10 cellular contexts compared by ENCODE assay signal in genomic region chr17:28549274-28550132, GRCh38. TPM values are rescaled to one million over a fixed set of nuclear protein-coding genes. Genes with fewer than 3 reads are reported as not detected.
DNase-seq lines count a peak whose midpoint lies in the region; ATAC-seq, FAIRE-seq and TF ChIP-seq lines count a peak whose summit lies in the region.
"Had no signal": no experiment of that assay in that cellular context is flagged by ENCODE, and none has a peak within 500 bp of the region (broad histone marks: within the 10 kb centered on the region; RNA-seq: fewer than 3 reads in every experiment).

No MANE protein-coding gene starts in this region.

- in situ Hi-C loops in K562 (cut with MboI), result no loop called here

- H3K36me3 Mint-ChIP-seq in T-cell, result peaks cover 18% of the 10 kb centered on the region

- peak overlapping the region; percentile 90 to 93 for H3K27ac Mint-ChIP-seq in T-cell

- POLR2A ChIA-PET in T-cell (lab: Charles Lee), result interaction anchor here in 1 of 2 donors (1.6 kb wide), 1 partner anchor 27 kb away, joined by 3 read pairs; the partner anchor contains the start of gene ALDOC
- POLR2A ChIA-PET in K562 (lab: Yijun Ruan, JAX), result interaction anchor here (0.5 to 1.5 kb wide), 2 partner anchors 18 to 54 kb away, joined by 3 to 6 read pairs; no protein-coding TSS in a partner anchor

- H4K20me1 ChIP-seq in K562 (replicated peaks; ENCODE audit: control insufficient read depth, insufficient read depth, low read length), result peaks cover 4% of the 10 kb centered on the region

- peak overlapping the region in 1 of 3 donors; percentile 97 for H3K4me3 Mint-ChIP-seq in T-cell

- H3K27ac ChIP-seq in K562 (ENCODE audit: extremely low read depth, low read depth, low read length), result no peak overlapping the region
- H3K27ac ChIP-seq: A549 had no signal

- no peak overlapping the region for H3K4me3 ChIP-seq in K562
- H3K4me3 ChIP-seq: A549 had no signal

- no peak overlapping the region for H2AFZ ChIP-seq in K562 (ENCODE audit: low read depth, low read length)

- BruUV-seq in K562 (replicated peaks; lab: Mats Ljungman, UMichigan), result no TSS peak

- H3K4me1 ChIP-seq in K562 (replicated peaks in 1 of 2; ENCODE audit: control insufficient read depth in 2 of 2, insufficient read depth in 2 of 2, low read length in 2 of 2), result peaks cover 13 to 27% of the 10 kb centered on the region in 2 experiments; a peak in 4 of 5 replicates

- no peak overlapping the region for H3K4me2 ChIP-seq in K562 (ENCODE audit: insufficient read depth, low read length)
- H3K4me2 ChIP-seq: A549 had no signal

- FAIRE-seq in K562 (lab: Jason Lieb, UNC), result no peak
- FAIRE-seq in frontal cortex (lab: Jason Lieb, UNC), result no peak
- FAIRE-seq: A549 had no signal

- no peaks in the 10 kb centered on the region for H3K9me3 ChIP-seq in K562 (replicated peaks; ENCODE audit: control insufficient read depth, insufficient read depth, low read depth, low read length)
- H3K9me3 ChIP-seq: A549 had no signal

- no peak for TF ChIP-seq POLR2A in K562 (conservative IDR thresholded peaks at IDR 0.05)

- intact Hi-C loops in K562 (cut with micrococcal nuclease), result loop anchor here (5.0 kb wide), 1 partner anchor 37 kb away; no protein-coding TSS in a partner anchor

- no peaks in the 10 kb centered on the region for H3K27me3 ChIP-seq in K562 (ENCODE audit: control insufficient read depth in 2 of 2, insufficient read depth in 2 of 2, low read length in 2 of 2)

- peaks cover 3% of the 10 kb centered on the region; the same call in 2 of the 3 replicates for H3K79me2 ChIP-seq in K562 (ENCODE audit: control insufficient read depth, insufficient read depth, low read length)

- H3K9me1 ChIP-seq in K562 (ENCODE audit: control insufficient read depth, insufficient read depth, low read length), result peaks cover 4% of the 10 kb centered on the region

- no peaks in the 10 kb centered on the region for H3K27me3 Mint-ChIP-seq in T-cell

- WGBS in K562 (ENCODE audit: insufficient coverage, low coverage, missing lambda C conversion rate), result 51% methylated on average over 3 of the region's 3 CpGs

- ATAC-seq in T-cell (replicated peaks in 1 of 4) (peak; percentile 48 to 86 (median 52)), K562 (no peak), omental fat pad (ENCODE audit: low FRiP score) (no peak), HG03469 (IDR thresholded peaks at IDR 0.05; ENCODE audit: unreplicated experiment) (no peak)
- ATAC-seq: A549 had no signal

- TF ChIP-seq RAD21 in K562 (CRISPR knock-in tag; conservative IDR thresholded peaks at IDR 0.05 in 1 of 2, IDR thresholded peaks at IDR 0.05 in 1 of 2), result no peak

- peak; percentile 66 for DNase-seq in SIG-M5 treated with dmso at 0.1 percent for 504 hours (lab: John Stamatoyannopoulos, UW; ENCODE audit: unreplicated experiment)
- DNase-seq in SIG-M5 (lab: John Stamatoyannopoulos, UW), result no peak
- peak in 32 of 34 experiments; percentile 45 to 84 (median 76) for DNase-seq in T-cell
- DNase-seq in K562 (ENCODE audit: extremely low read depth in 1 of 4, low spot score in 3 of 4), result no peak
- peak; percentile 40 to 66 (median 61) for DNase-seq in stimulated activated naive CD4-positive, alpha-beta T cell (lab: John Stamatoyannopoulos, UW)
- DNase-seq in omental fat pad (ENCODE audit: low spot score), result no peak
- DNase-seq in frontal cortex (ENCODE audit: low spot score in 2 of 2), result no peak

- H3K9me3 Mint-ChIP-seq in T-cell, result no peaks in the 10 kb centered on the region

- TF ChIP-seq EP300 in K562 (IDR thresholded peaks at IDR 0.05; ENCODE audit: low read length), result no peak

- H3K36me3 ChIP-seq in K562 (ENCODE audit: control insufficient read depth, insufficient read depth, low read length), result peaks cover 20% of the 10 kb centered on the region

- H3K9ac ChIP-seq in K562 (ENCODE audit: insufficient read depth in 1 of 2, low read depth in 2 of 2, low read length in 2 of 2), result peak overlapping the region in 1 of 2 experiments; percentile 59; a peak in 1 of 4 replicates

- CTCF ChIA-PET in T-cell (lab: Charles Lee), result interaction anchor here in 1 of 2 donors (0.7 to 1.1 kb wide), 5 partner anchors 9 to 63 kb away, joined by 3 to 6 read pairs (median 4); partner anchors contain the start of genes ALDOC and PIGS
- CTCF ChIA-PET in K562 (lab: Yijun Ruan, JAX; ENCODE audit: low intra/inter-chr PET ratio), result interaction anchor here (0.6 kb wide), 1 partner anchor 161 kb away, joined by 3 read pairs; no protein-coding TSS in a partner anchor

- TF ChIP-seq CTCF in K562 (IDR thresholded peaks at IDR 0.05 in 2 of 3, conservative IDR thresholded peaks at IDR 0.05 in 1 of 3; ENCODE audit: insufficient read depth in 2 of 3, low read depth in 1 of 3, low read length in 3 of 3) (no peak), omental fat pad (IDR thresholded peaks at IDR 0.05) (no peak)

- peaks cover 48 to 64% (median 56%) of the 10 kb centered on the region in 3 donors for H3K4me1 Mint-ChIP-seq in T-cell

RNA-seq across cellular contexts. Expression of gene UNC119, which starts 2.9 kb away (rescaled TPM):
- 10 to 100 TPM; 37.7 to 51.7 (median 44.5) TPM for total RNA-seq in T-cell
- 28.5 and 62.9 TPM in 2 replicates for total RNA-seq in K562 (2011; cell fraction: chromatin; rRNA removed; ENCODE audit: low replicate concordance)
- 57.0 and 57.2 TPM in 2 replicates for total RNA-seq in K562 (2011; cell fraction: nucleolus; rRNA removed)
- 50.3 and 52.8 TPM in 2 replicates for total RNA-seq in K562 (2011; cell fraction: nucleoplasm; rRNA removed)
- total RNA-seq in K562 (2014; rRNA removed), result 32.0 and 42.0 TPM in 2 replicates
- total RNA-seq in K562 (2014; rRNA removed; fragmentation: Illumina TruSeq; extraction: Trizol), result 7.0 and 8.9 TPM in 2 replicates
- 15.7 and 15.9 TPM in 2 replicates for total RNA-seq in K562 (2015; rRNA removed; fragmentation: Illumina TruSeq; extraction: Trizol)
- 16.3 and 21.1 TPM in 2 replicates for total RNA-seq in K562 (2021)
- polyA plus RNA-seq in K562 (2011; rRNA removed), result 47.7 and 62.5 TPM in 2 replicates
- polyA plus RNA-seq in K562 (2011; cell fraction: cytosol; rRNA removed), result 41.8 and 64.9 TPM in 2 replicates
- 114 and 146 TPM in 2 replicates for polyA plus RNA-seq in K562 (2011; cell fraction: nucleus; rRNA removed)
- polyA plus RNA-seq in K562 (2012), result 12.8 and 25.6 TPM in 2 replicates
- polyA plus RNA-seq in K562 (2014; fragmentation: Illumina TruSeq; extraction: Trizol), result 18.5 and 21.5 TPM in 2 replicates
- 1 to 10 TPM in 1 of 2 experiments, under 1 TPM in 1; 0.37 to 1.0 TPM for polyA plus RNA-seq in K562 (2014; fragmentation: Nextera tagmentation; extraction: Ambion mirVana)
- polyA plus RNA-seq in K562 (2014; rRNA removed), result 29.1 and 29.6 TPM in 2 replicates
- 6.9 and 11.3 TPM in 2 replicates for polyA minus RNA-seq in K562 (2011; rRNA and poly(A)+ RNA removed)
- 6.6 and 14.3 TPM in 2 replicates for polyA minus RNA-seq in K562 (2011; cell fraction: cytosol; rRNA and poly(A)+ RNA removed)
- 23.4 and 27.1 TPM in 2 replicates for polyA minus RNA-seq in K562 (2011; cell fraction: nucleus; rRNA and poly(A)+ RNA removed)
- 10 to 100 TPM; 16.8 to 32.6 (median 24.6) TPM for total RNA-seq in omental fat pad
- 32.6 TPM for total RNA-seq in frontal cortex

RNA-seq across cellular contexts. Expression of gene PIGS, which starts 21.8 kb away (rescaled TPM):
- total RNA-seq in T-cell (10 to 100 TPM; 54.9 to 63.0 (median 60.9) TPM), K562 (2014; rRNA removed) (55.1 and 86.9 TPM in 2 replicates), K562 (2014; rRNA removed; fragmentation: Illumina TruSeq; extraction: Trizol) (52.5 and 57.6 TPM in 2 replicates), K562 (2015; rRNA removed; fragmentation: Illumina TruSeq; extraction: Trizol) (51.5 and 55.3 TPM in 2 replicates), K562 (2021) (109 and 114 TPM in 2 replicates), omental fat pad (10 to 100 TPM; 33.1 to 55.5 (median 45.2) TPM), frontal cortex (16.3 TPM)
- total RNA-seq in K562 (2011; cell fraction: chromatin; rRNA removed; ENCODE audit: low replicate concordance), result 166 and 297 TPM in 2 replicates
- total RNA-seq in K562 (2011; cell fraction: nucleolus; rRNA removed), result 236 and 239 TPM in 2 replicates
- total RNA-seq in K562 (2011; cell fraction: nucleoplasm; rRNA removed), result 231 and 242 TPM in 2 replicates
- polyA plus RNA-seq in K562 (2011; rRNA removed) (64.4 and 76.9 TPM in 2 replicates), K562 (2014; fragmentation: Illumina TruSeq; extraction: Trizol) (138 TPM in 2 replicates), K562 (2014; fragmentation: Nextera tagmentation; extraction: Ambion mirVana) (10 to 100 TPM; 47.5 to 55.8 TPM), K562 (2014; rRNA removed) (68.4 and 68.7 TPM in 2 replicates)
- 69.3 and 115 TPM in 2 replicates for polyA plus RNA-seq in K562 (2011; cell fraction: cytosol; rRNA removed)
- 101 and 179 TPM in 2 replicates for polyA plus RNA-seq in K562 (2011; cell fraction: nucleus; rRNA removed)
- polyA plus RNA-seq in K562 (2012), result 112 and 132 TPM in 2 replicates
- polyA minus RNA-seq in K562 (2011; rRNA and poly(A)+ RNA removed), result 29.4 and 51.4 TPM in 2 replicates
- polyA minus RNA-seq in K562 (2011; cell fraction: cytosol; rRNA and poly(A)+ RNA removed), result 27.1 and 48.7 TPM in 2 replicates
- 32.1 and 40.7 TPM in 2 replicates for polyA minus RNA-seq in K562 (2011; cell fraction: nucleus; rRNA and poly(A)+ RNA removed)

RNA-seq across cellular contexts. Expression of gene ALDOC, which starts 27.2 kb away (rescaled TPM):
- 10 to 100 TPM; 27.0 to 31.0 (median 28.4) TPM for total RNA-seq in T-cell
- 193 and 319 TPM in 2 replicates for total RNA-seq in K562 (2011; cell fraction: chromatin; rRNA removed; ENCODE audit: low replicate concordance)
- total RNA-seq in K562 (2011; cell fraction: nucleolus; rRNA removed), result 209 and 250 TPM in 2 replicates
- 213 and 242 TPM in 2 replicates for total RNA-seq in K562 (2011; cell fraction: nucleoplasm; rRNA removed)
- 93.5 and 102 TPM in 2 replicates for total RNA-seq in K562 (2014; rRNA removed)
- 52.0 and 64.1 TPM in 2 replicates for total RNA-seq in K562 (2014; rRNA removed; fragmentation: Illumina TruSeq; extraction: Trizol)
- total RNA-seq in K562 (2015; rRNA removed; fragmentation: Illumina TruSeq; extraction: Trizol), result 42.8 and 43.2 TPM in 2 replicates
- 69.8 and 74.2 TPM in 2 replicates for total RNA-seq in K562 (2021)
- polyA plus RNA-seq in K562 (2011; rRNA removed), result 263 and 354 TPM in 2 replicates
- polyA plus RNA-seq in K562 (2011; cell fraction: cytosol; rRNA removed), result 404 and 465 TPM in 2 replicates
- 420 and 425 TPM in 2 replicates for polyA plus RNA-seq in K562 (2011; cell fraction: nucleus; rRNA removed)
- 119 and 134 TPM in 2 replicates for polyA plus RNA-seq in K562 (2012)
- 110 and 122 TPM in 2 replicates for polyA plus RNA-seq in K562 (2014; fragmentation: Illumina TruSeq; extraction: Trizol)
- polyA plus RNA-seq in K562 (2014; fragmentation: Nextera tagmentation; extraction: Ambion mirVana), result 100 to 1,000 TPM in 1 of 2 experiments, 10 to 100 TPM in 1; 93.5 to 124 TPM
- polyA plus RNA-seq in K562 (2014; rRNA removed), result 99.2 and 113 TPM in 2 replicates
- polyA minus RNA-seq in K562 (2011; rRNA and poly(A)+ RNA removed), result 264 and 310 TPM in 2 replicates
- polyA minus RNA-seq in K562 (2011; cell fraction: cytosol; rRNA and poly(A)+ RNA removed), result 143 and 155 TPM in 2 replicates
- polyA minus RNA-seq in K562 (2011; cell fraction: nucleus; rRNA and poly(A)+ RNA removed), result 82.8 and 138 TPM in 2 replicates
- total RNA-seq in omental fat pad, result 10 to 100 TPM; 17.3 to 83.0 (median 33.6) TPM
- 56.7 TPM for total RNA-seq in frontal cortex

RNA-seq across cellular contexts. Expression of gene FOXN1, which starts 43.4 kb away (rescaled TPM):
- total RNA-seq in T-cell (not detected), K562 (2014; rRNA removed) (not detected in 2 replicates), K562 (2014; rRNA removed; fragmentation: Illumina TruSeq; extraction: Trizol) (not detected in 2 replicates), K562 (2015; rRNA removed; fragmentation: Illumina TruSeq; extraction: Trizol) (not detected in 2 replicates), K562 (2021) (not detected in 2 replicates), omental fat pad (not detected), frontal cortex (not detected)
- total RNA-seq in K562 (2011; cell fraction: chromatin; rRNA removed; ENCODE audit: low replicate concordance), result not detected in 2 replicates
- not detected in 2 replicates for total RNA-seq in K562 (2011; cell fraction: nucleolus; rRNA removed)
- total RNA-seq in K562 (2011; cell fraction: nucleoplasm; rRNA removed), result not detected in 2 replicates
- polyA plus RNA-seq in K562 (2011; rRNA removed) (not detected in 2 replicates), K562 (2014; fragmentation: Illumina TruSeq; extraction: Trizol) (not detected in 2 replicates), K562 (2014; fragmentation: Nextera tagmentation; extraction: Ambion mirVana) (not detected), K562 (2014; rRNA removed) (not detected in 2 replicates)
- not detected in 2 replicates for polyA plus RNA-seq in K562 (2011; cell fraction: cytosol; rRNA removed)
- polyA plus RNA-seq in K562 (2011; cell fraction: nucleus; rRNA removed), result not detected in 2 replicates
- not detected in 2 replicates for polyA plus RNA-seq in K562 (2012)
- polyA minus RNA-seq in K562 (2011; rRNA and poly(A)+ RNA removed), result not detected in 2 replicates
- not detected in 2 replicates for polyA minus RNA-seq in K562 (2011; cell fraction: cytosol; rRNA and poly(A)+ RNA removed)
- polyA minus RNA-seq in K562 (2011; cell fraction: nucleus; rRNA and poly(A)+ RNA removed), result not detected in 2 replicates
- total RNA-seq: HT1080 had no signal
- polyA plus RNA-seq: A549 had no signal

RNA-seq across cellular contexts. Expression of gene SPAG5, which starts 49.3 kb away (rescaled TPM):
- 10 to 100 TPM in 3 of 5 donors, 1 to 10 TPM in 2; 7.7 to 26.5 (median 10.3) TPM for total RNA-seq in T-cell
- 517 and 585 TPM in 2 replicates for total RNA-seq in K562 (2011; cell fraction: chromatin; rRNA removed; ENCODE audit: low replicate concordance)
- total RNA-seq in K562 (2011; cell fraction: nucleolus; rRNA removed), result 336 and 355 TPM in 2 replicates
- total RNA-seq in K562 (2011; cell fraction: nucleoplasm; rRNA removed), result 269 and 327 TPM in 2 replicates
- total RNA-seq in K562 (2014; rRNA removed), result 124 and 144 TPM in 2 replicates
- 149 and 151 TPM in 2 replicates for total RNA-seq in K562 (2014; rRNA removed; fragmentation: Illumina TruSeq; extraction: Trizol)
- total RNA-seq in K562 (2015; rRNA removed; fragmentation: Illumina TruSeq; extraction: Trizol), result 151 and 156 TPM in 2 replicates
- total RNA-seq in K562 (2021), result 134 and 143 TPM in 2 replicates
- polyA plus RNA-seq in K562 (2011; rRNA removed), result 192 and 229 TPM in 2 replicates
- 91.5 and 98.4 TPM in 2 replicates for polyA plus RNA-seq in K562 (2011; cell fraction: cytosol; rRNA removed)
- polyA plus RNA-seq in K562 (2011; cell fraction: nucleus; rRNA removed), result 797 and 863 TPM in 2 replicates
- polyA plus RNA-seq in K562 (2012), result 120 and 153 TPM in 2 replicates
- 133 and 140 TPM in 2 replicates for polyA plus RNA-seq in K562 (2014; fragmentation: Illumina TruSeq; extraction: Trizol)
- 100 to 1,000 TPM in 1 of 2 experiments, 10 to 100 TPM in 1; 94.4 to 286 TPM for polyA plus RNA-seq in K562 (2014; fragmentation: Nextera tagmentation; extraction: Ambion mirVana)
- 143 and 157 TPM in 2 replicates for polyA plus RNA-seq in K562 (2014; rRNA removed)
- 178 and 188 TPM in 2 replicates for polyA minus RNA-seq in K562 (2011; rRNA and poly(A)+ RNA removed)
- polyA minus RNA-seq in K562 (2011; cell fraction: cytosol; rRNA and poly(A)+ RNA removed), result 74.0 and 98.5 TPM in 2 replicates
- polyA minus RNA-seq in K562 (2011; cell fraction: nucleus; rRNA and poly(A)+ RNA removed), result 244 and 330 TPM in 2 replicates
- 10 to 100 TPM in 1 of 4 donors, 1 to 10 TPM in 2, under 1 TPM in 1; 0.50 to 12.0 (median 4.5) TPM for total RNA-seq in omental fat pad
- total RNA-seq in frontal cortex, result 3.7 TPM

Comparison
In these comparisons a context has a peak if more than half of its experiments do, and no peak if none do; other contexts are left out.
1. DNase-seq: peak in SIG-M5 treated with dmso at 0.1 percent for 504 hours (single experiment), T-cell (32 of 34) and stimulated activated naive CD4-positive, alpha-beta T cell (6 of 6); none in SIG-M5 (single experiment), K562 (0 of 4), omental fat pad (single experiment) and frontal cortex (0 of 2).
2. ATAC-seq: peak in T-cell (4 of 4); none in K562 (single experiment), omental fat pad (single experiment) and HG03469 (single experiment).